In the genomic region with DNA sequence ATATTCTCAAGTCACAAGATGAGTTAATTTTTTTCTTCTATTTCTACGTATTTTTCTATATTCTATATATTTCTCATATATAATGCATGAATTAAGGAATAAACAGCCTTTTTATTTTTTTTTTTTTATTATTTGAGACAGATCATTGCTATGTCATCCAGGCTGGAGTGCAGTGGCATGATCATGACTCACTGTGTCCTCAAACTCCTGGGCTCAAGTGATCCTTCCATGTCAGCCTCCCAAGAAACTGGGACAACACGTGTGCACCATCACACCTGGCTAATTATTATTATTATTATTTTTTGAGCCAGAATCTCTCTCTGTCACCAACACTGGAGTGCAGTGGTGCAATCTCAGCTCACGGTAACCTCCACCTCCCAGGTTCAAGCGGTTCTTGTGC, we compare ENCODE assay signal across 10 cellular contexts. TPM values are rescaled to one million over a fixed set of nuclear protein-coding genes. Genes with fewer than 3 reads are reported as not detected.
A peak's percentile ranks its signal among the peaks of the same experiment; 100 is the strongest.
DNase-seq lines count a peak whose midpoint lies in the region; ATAC-seq, FAIRE-seq and TF ChIP-seq lines count a peak whose summit lies in the region.
"Had no signal": no experiment of that assay in that cellular context is flagged by ENCODE, and none has a peak within 500 bp of the region (broad histone marks: within the 10 kb centered on the region; RNA-seq: fewer than 3 reads in every experiment).

No MANE protein-coding gene starts in this region.

- peak overlapping the region; percentile 74; the same call in 1 of the 2 replicates for H3K4me2 ChIP-seq in GM23338
- peak overlapping the region; percentile 88 for H3K4me2 ChIP-seq in keratinocyte (ENCODE audit: control insufficient read depth, extremely low read depth, insufficient read depth, low read depth, low read length)

- H3K27ac ChIP-seq in GM23338 (ENCODE audit: low read depth) (no peak overlapping the region), keratinocyte (ENCODE audit: control insufficient read depth, insufficient read depth, low read length) (peak overlapping the region; percentile 100)

- no peaks in the 10 kb centered on the region for H3F3A ChIP-seq in GM23338 (replicated peaks; ENCODE audit: low read depth)

- peaks cover 25% of the 10 kb centered on the region for H3K79me2 ChIP-seq in GM23338 (replicated peaks; ENCODE audit: insufficient read depth)
- peaks cover 29% of the 10 kb centered on the region for H3K79me2 ChIP-seq in keratinocyte (ENCODE audit: control insufficient read depth, insufficient read depth, low read length)

- dilution Hi-C loops in keratinocyte (cut with MboI; ENCODE audit: extremely low pct_ligation_motif_present, low sequenced_read_pairs): no loop called here

- H3K9ac ChIP-seq in keratinocyte (ENCODE audit: control insufficient read depth, extremely low read depth, insufficient read depth, low read length): peak overlapping the region; percentile 99

- peaks cover 15% of the 10 kb centered on the region; the same call in 1 of the 2 replicates for H3K36me3 ChIP-seq in GM23338 (ENCODE audit: insufficient read depth)
- peaks cover 4 to 11% of the 10 kb centered on the region in 2 experiments for H3K36me3 ChIP-seq in keratinocyte (ENCODE audit: control insufficient read depth in 2 of 2, extremely low read depth in 1 of 2, insufficient read depth in 2 of 2, low read length in 2 of 2)

- H3K4me1 ChIP-seq in GM23338 (ENCODE audit: insufficient read depth): no peaks in the 10 kb centered on the region
- H3K4me1 ChIP-seq in keratinocyte (ENCODE audit: control insufficient read depth, extremely low read depth, insufficient read depth, low read length): peaks cover 4% of the 10 kb centered on the region

- no peaks in the 10 kb centered on the region for H3K27me3 Mint-ChIP-seq in GM23338 (ENCODE audit: insufficient read depth, low read depth, poor library complexity)
- H3K27me3 Mint-ChIP-seq in activated T-helper 17 cell treated with anti-CD3 and anti-CD28 coated beads, Interleukin-2, amount 50 U/mL, for 72 hours: no peaks in the 10 kb centered on the region

- TF ChIP-seq CTCF in GM23338 (conservative IDR thresholded peaks at IDR 0.05; ENCODE audit: low read depth in 2 of 2) (no peak), keratinocyte (optimal IDR thresholded peaks at IDR 0.05 in 1 of 3, IDR thresholded peaks at IDR 0.05 in 1 of 3, conservative IDR thresholded peaks at IDR 0.05 in 1 of 3; ENCODE audit: extremely low read depth in 1 of 3, insufficient read depth in 2 of 3, low read length in 3 of 3) (no peak)

- no peak for FAIRE-seq in keratinocyte (lab: Jason Lieb, UNC)
- FAIRE-seq in frontal cortex (lab: Jason Lieb, UNC): no peak

- H3K4me3 Mint-ChIP-seq in GM23338: peak overlapping the region; percentile 95
- H3K4me3 Mint-ChIP-seq in activated T-helper 17 cell treated with anti-CD3 and anti-CD28 coated beads, Interleukin-2, amount 50 U/mL, for 72 hours: peak overlapping the region; percentile 97

- H3K27me3 ChIP-seq in GM23338 (ENCODE audit: insufficient read depth) (peaks cover 3% of the 10 kb centered on the region; the same call in 1 of the 2 replicates), keratinocyte (ENCODE audit: control insufficient read depth, extremely low read depth, insufficient read depth, low read length) (no peaks in the 10 kb centered on the region)
- H3K27me3 ChIP-seq: esophagus muscularis mucosa had no signal

- H3K4me3 ChIP-seq in GM23338 (peak overlapping the region; percentile 59), keratinocyte (ENCODE audit: control insufficient read depth in 2 of 3, extremely low read depth in 1 of 3, insufficient read depth in 2 of 3, low read depth in 1 of 3, low read length in 3 of 3) (peak overlapping the region in 2 of 3 experiments; percentile 86 to 93)

- no peak overlapping the region for H3K27ac Mint-ChIP-seq in GM23338
- H3K27ac Mint-ChIP-seq in activated T-helper 17 cell treated with anti-CD3 and anti-CD28 coated beads, Interleukin-2, amount 50 U/mL, for 72 hours: peak overlapping the region; percentile 98

- peaks cover 32% of the 10 kb centered on the region for H3K36me3 Mint-ChIP-seq in GM23338 (ENCODE audit: low read depth)
- H3K36me3 Mint-ChIP-seq in activated T-helper 17 cell treated with anti-CD3 and anti-CD28 coated beads, Interleukin-2, amount 50 U/mL, for 72 hours (ENCODE audit: low read depth): peaks cover 7% of the 10 kb centered on the region

- no peak overlapping the region for H2AFZ ChIP-seq in GM23338
- H2AFZ ChIP-seq in keratinocyte (ENCODE audit: control insufficient read depth, low read length): no peak overlapping the region

- in situ Hi-C loops in ACHN (cut with HindIII; ENCODE audit: low pct_ligation_motif_present, low pct_unique_long_range_greater_than_20kb, low sequenced_read_pairs): no loop called here

- H3K9me3 ChIP-seq in keratinocyte (ENCODE audit: control insufficient read depth, low read depth, low read length): no peaks in the 10 kb centered on the region

- no peak for ATAC-seq in GM23338
- no peak for ATAC-seq in activated T-helper 17 cell treated with anti-CD3 and anti-CD28 coated beads, Interleukin-2, amount 50 U/mL, for 72 hours (replicated peaks)
- no peak for ATAC-seq in HG02981 (IDR thresholded peaks at IDR 0.05; ENCODE audit: unreplicated experiment)

- no peaks in the 10 kb centered on the region for H3K9me1 ChIP-seq in keratinocyte (ENCODE audit: control insufficient read depth, extremely low read depth, insufficient read depth, low read length)

- peaks cover 4% of the 10 kb centered on the region; the same call in 1 of the 2 replicates for H4K20me1 ChIP-seq in GM23338 (replicated peaks; ENCODE audit: insufficient read depth)
- H4K20me1 ChIP-seq in keratinocyte (ENCODE audit: control insufficient read depth, extremely low read depth, insufficient read depth, low read length): no peaks in the 10 kb centered on the region

- H3K9me2 ChIP-seq in GM23338 (ENCODE audit: insufficient read depth): no peaks in the 10 kb centered on the region

- H3K9me3 Mint-ChIP-seq in GM23338: no peaks in the 10 kb centered on the region
- peaks cover 7% of the 10 kb centered on the region for H3K9me3 Mint-ChIP-seq in activated T-helper 17 cell treated with anti-CD3 and anti-CD28 coated beads, Interleukin-2, amount 50 U/mL, for 72 hours

- H3K4me1 Mint-ChIP-seq in GM23338: peaks cover 5% of the 10 kb centered on the region
- H3K4me1 Mint-ChIP-seq in activated T-helper 17 cell treated with anti-CD3 and anti-CD28 coated beads, Interleukin-2, amount 50 U/mL, for 72 hours: peaks cover 9% of the 10 kb centered on the region

- DNase-seq in ACHN (peak; percentile 26), GM23338 (ENCODE audit: low spot score) (no peak), keratinocyte (ENCODE audit: low read depth, low spot score) (no peak), GM03348 (ENCODE audit: low spot score) (no peak), cerebellar nuclear complex (lab: John Stamatoyannopoulos, UW) (no peak), frontal cortex (ENCODE audit: low spot score in 2 of 2) (no peak)
- DNase-seq: stimulated activated CD4-positive, alpha-beta T cell treated with anti-CD3 and anti-CD28 coated beads, Interleukin-2, amount 100 ng/mL, for 48 hours had no signal

TF ChIP-seq in GM23338, 12 proteins besides CTCF, POLR2A, EP300 and RAD21 (continues in another document):
- TF ChIP-seq POLR2AphosphoS5 (IDR thresholded peaks at IDR 0.05; ENCODE audit: low read depth) (no peak), STAT1 (IDR thresholded peaks at IDR 0.05; ENCODE audit: unreplicated experiment) (no peak), NANOG (IDR thresholded peaks at IDR 0.05; ENCODE audit: borderline replicate concordance) (no peak), EZH2 (IDR thresholded peaks at IDR 0.05; ENCODE audit: low read depth, unreplicated experiment) (no peak), CREB1 (CRISPR knock-in tag; IDR thresholded peaks at IDR 0.05; ENCODE audit: low read depth) (no peak), EZH2phosphoT487 (IDR thresholded peaks at IDR 0.05; ENCODE audit: unreplicated experiment) (no peak), ZNF331 (CRISPR knock-in tag; IDR thresholded peaks at IDR 0.05; ENCODE audit: low read depth) (no peak)
- TF ChIP-seq, protein P1, sequence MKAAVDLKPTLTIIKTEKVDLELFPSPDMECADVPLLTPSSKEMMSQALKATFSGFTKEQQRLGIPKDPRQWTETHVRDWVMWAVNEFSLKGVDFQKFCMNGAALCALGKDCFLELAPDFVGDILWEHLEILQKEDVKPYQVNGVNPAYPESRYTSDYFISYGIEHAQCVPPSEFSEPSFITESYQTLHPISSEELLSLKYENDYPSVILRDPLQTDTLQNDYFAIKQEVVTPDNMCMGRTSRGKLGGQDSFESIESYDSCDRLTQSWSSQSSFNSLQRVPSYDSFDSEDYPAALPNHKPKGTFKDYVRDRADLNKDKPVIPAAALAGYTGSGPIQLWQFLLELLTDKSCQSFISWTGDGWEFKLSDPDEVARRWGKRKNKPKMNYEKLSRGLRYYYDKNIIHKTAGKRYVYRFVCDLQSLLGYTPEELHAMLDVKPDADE (IDR thresholded peaks at IDR 0.05): no peak

RNA-seq across cellular contexts. Expression of a gene that starts 1.5 kb away (rescaled TPM):
- total RNA-seq in GM23338 (2014; rRNA removed; shearing (Covaris generic)): 48.5 and 52.1 TPM in 2 replicates
- polyA plus RNA-seq in GM23338 (2016; fragmentation: Nextera tagmentation; extraction: Ambion mirVana): 16.3 and 16.6 TPM in 2 replicates
- 10 to 100 TPM in 1 of 2 donors, 1 to 10 TPM in 1; 5.6 to 11.0 TPM for total RNA-seq in activated T-helper 17 cell treated with anti-CD3 and anti-CD28 coated beads, Interleukin-2, amount 50 U/mL, for 72 hours
- 59.5 to 71.5 TPM (median 62.5 TPM) in 3 replicates for polyA plus RNA-seq in keratinocyte
- polyA plus RNA-seq in keratinocyte (2011; ENCODE audit: low read depth): 9.6 TPM
- 21.5 and 33.6 TPM in 2 replicates for polyA plus RNA-seq in keratinocyte (2011; cell fraction: cytosol; rRNA removed)
- 129 and 133 TPM in 2 replicates for polyA plus RNA-seq in keratinocyte (2011; cell fraction: nucleus; rRNA removed)
- polyA plus RNA-seq in keratinocyte (2012; ENCODE audit: low replicate concordance): 20.2 and 24.6 TPM in 2 replicates
- 146 to 209 TPM (median 160 TPM) in 3 replicates for polyA minus RNA-seq in keratinocyte
- polyA minus RNA-seq in keratinocyte (2011; cell fraction: cytosol; rRNA and poly(A)+ RNA removed): 35.3 TPM
- polyA minus RNA-seq in keratinocyte (2011; cell fraction: nucleus; rRNA and poly(A)+ RNA removed): 70.4 and 114 TPM in 2 replicates
- 45.2 TPM for total RNA-seq in frontal cortex

RNA-seq across cellular contexts. Expression of a gene that starts 58.3 kb away (rescaled TPM):
- 15.1 and 20.5 TPM in 2 replicates for total RNA-seq in GM23338 (2014; rRNA removed; shearing (Covaris generic))
- polyA plus RNA-seq in GM23338 (2016; fragmentation: Nextera tagmentation; extraction: Ambion mirVana): 17.9 and 23.0 TPM in 2 replicates
- 10 to 100 TPM; 29.5 to 30.4 TPM for total RNA-seq in activated T-helper 17 cell treated with anti-CD3 and anti-CD28 coated beads, Interleukin-2, amount 50 U/mL, for 72 hours
- 14.0 to 26.6 TPM (median 17.0 TPM) in 3 replicates for polyA plus RNA-seq in keratinocyte
- 15.5 TPM for polyA plus RNA-seq in keratinocyte (2011; ENCODE audit: low read depth)
- polyA plus RNA-seq in keratinocyte (2011; cell fraction: cytosol; rRNA removed): 14.5 and 27.0 TPM in 2 replicates
- 20.3 and 28.4 TPM in 2 replicates for polyA plus RNA-seq in keratinocyte (2011; cell fraction: nucleus; rRNA removed)
- polyA plus RNA-seq in keratinocyte (2012; ENCODE audit: low replicate concordance): 13.9 and 20.8 TPM in 2 replicates
- polyA minus RNA-seq in keratinocyte: 0.46 to 11.9 TPM (median 6.0 TPM) in 3 replicates
- 2.7 TPM for polyA minus RNA-seq in keratinocyte (2011; cell fraction: cytosol; rRNA and poly(A)+ RNA removed)
- 5.4 and 14.2 TPM in 2 replicates for polyA minus RNA-seq in keratinocyte (2011; cell fraction: nucleus; rRNA and poly(A)+ RNA removed)
- total RNA-seq in frontal cortex: 24.1 TPM
